Comparison of ENCODE assay signal across 1 cellular context in genomic region chr12:92064420-92064819, GRCh38.
TF ChIP-seq lines count a peak whose summit lies in the region.

No MANE protein-coding gene starts in this region.

TF ChIP-seq in SK-N-SH, 30 proteins besides CTCF, POLR2A, EP300 and RAD21 (continued from another document):
- TF ChIP-seq ZBTB33 (IDR thresholded peaks at IDR 0.05; ENCODE audit: borderline replicate concordance, low read depth), result no peak
- TF ChIP-seq NRF1 (IDR thresholded peaks at IDR 0.05; ENCODE audit: low read depth, low read length), result no peak
- TF ChIP-seq RFX5 (IDR thresholded peaks at IDR 0.05; ENCODE audit: low read length), result no peak
- TF ChIP-seq RCOR1 (IDR thresholded peaks at IDR 0.05; ENCODE audit: low read length), result no peak
